In genomic region chr14:94346073-94346786, GRCh38 we compare ENCODE assay signal across 8 cellular contexts.
A peak's percentile ranks its signal among the peaks of the same experiment; 100 is the strongest.
DNase-seq lines count a peak whose midpoint lies in the region; ATAC-seq and TF ChIP-seq lines count a peak whose summit lies in the region.
"Not testable (repeated sequence)": the region's sequence is repeated elsewhere in the genome, so short reads cannot be mapped to it uniquely, and the experiment has no call there.

No MANE protein-coding gene starts in this region.

- DNase-seq in SW480 (ENCODE audit: low spot score) (peak; percentile 22), activated T-cell treated with anti-CD3 and anti-CD28 coated beads for 4 hours (peak; percentile 19), epithelial cell of esophagus (ENCODE audit: low read depth) (peak; percentile 73)
- peak; percentile 78 for DNase-seq in stimulated activated CD4-positive, alpha-beta T cell treated with anti-CD3 and anti-CD28 coated beads, Interleukin-15, amount 100 ng/mL, for 24 hours
- DNase-seq in stimulated activated naive CD8-positive, alpha-beta T cell treated with anti-CD3 and anti-CD28 coated beads, Interleukin-15, amount 100 ng/mL, for 72 hours: peak; percentile 28 to 67

- TF ChIP-seq CTCF in epithelial cell of esophagus (IDR thresholded peaks at IDR 0.05; ENCODE audit: insufficient read depth, low read depth, low read length, missing control alignments): not testable (repeated sequence)

- peaks cover 14% of the 10 kb centered on the region for H3K4me1 Mint-ChIP-seq in stimulated activated naive CD8-positive, alpha-beta T cell treated with anti-CD3 and anti-CD28 coated beads, Interleukin-15, amount 100 ng/mL, for 72 hours

- not testable (repeated sequence) for H3K4me3 ChIP-seq in epithelial cell of esophagus (ENCODE audit: low read length)

- not testable (repeated sequence) for H3K9me3 Mint-ChIP-seq in stimulated activated naive CD8-positive, alpha-beta T cell treated with anti-CD3 and anti-CD28 coated beads, Interleukin-15, amount 100 ng/mL, for 72 hours

- H3K4me3 Mint-ChIP-seq in stimulated activated naive CD8-positive, alpha-beta T cell treated with anti-CD3 and anti-CD28 coated beads, Interleukin-15, amount 100 ng/mL, for 72 hours: not testable (repeated sequence)

- peak overlapping the region; percentile 19 to 25 for H3K27ac Mint-ChIP-seq in stimulated activated naive CD8-positive, alpha-beta T cell treated with anti-CD3 and anti-CD28 coated beads, Interleukin-15, amount 100 ng/mL, for 72 hours

- peaks cover 39% of the 10 kb centered on the region for H3K27me3 Mint-ChIP-seq in stimulated activated naive CD8-positive, alpha-beta T cell treated with anti-CD3 and anti-CD28 coated beads, Interleukin-15, amount 100 ng/mL, for 72 hours

- ATAC-seq in GM18508 (IDR thresholded peaks at IDR 0.05; ENCODE audit: insufficient read depth, unreplicated experiment): peak; percentile 42
- ATAC-seq in GM21786 (IDR thresholded peaks at IDR 0.05; ENCODE audit: unreplicated experiment): peak; percentile 81
- peak; percentile 61 for ATAC-seq in HG03460 (IDR thresholded peaks at IDR 0.05; ENCODE audit: unreplicated experiment)
- peak; percentile 90 for ATAC-seq in stimulated activated naive CD8-positive, alpha-beta T cell treated with anti-CD3 and anti-CD28 coated beads, Interleukin-15, amount 100 ng/mL, for 72 hours

Comparison
In these comparisons a context has a peak if more than half of its experiments do, and no peak if none do; other contexts are left out.
1. DNase-seq: peak in every context shown above with its lines; median percentile 78 in stimulated activated CD4-positive, alpha-beta T cell treated with anti-CD3 and anti-CD28 coated beads, Interleukin-15, amount 100 ng/mL, for 24 hours; 73 in epithelial cell of esophagus; 48 in stimulated activated naive CD8-positive, alpha-beta T cell treated with anti-CD3 and anti-CD28 coated beads, Interleukin-15, amount 100 ng/mL, for 72 hours; 22 in SW480; 19 in activated T-cell treated with anti-CD3 and anti-CD28 coated beads for 4 hours.